Comparison of ENCODE assay signal across 11 cellular contexts in genomic region chr1:154497026-154497806, GRCh38. TPM values are rescaled to one million over a fixed set of nuclear protein-coding genes. Genes with fewer than 3 reads are reported as not detected.
DNase-seq lines count a peak whose midpoint lies in the region; ATAC-seq and TF ChIP-seq lines count a peak whose summit lies in the region.
"Had no signal": no experiment of that assay in that cellular context is flagged by ENCODE, and none has a peak within 500 bp of the region (broad histone marks: within the 10 kb centered on the region; RNA-seq: fewer than 3 reads in every experiment).

No MANE protein-coding gene starts in this region.

- no peak overlapping the region for H3K4me3 Mint-ChIP-seq in activated T-helper 1 cell treated with anti-CD3 and anti-CD28 coated beads, Interleukin-12 subunit alpha, Interleukin-12 subunit beta, Interleukin-2, Interleukin-4 antibody, amounts not matched to agents 30 ng/mL and 10 ng/mL and 1 ng/mL, durations not matched to agents 14 hours and 24 hours and 36 hours

- no peaks in the 10 kb centered on the region for H3K9me3 ChIP-seq in MG63
- H3K9me3 ChIP-seq: ovary had no signal

- H3K4me3 ChIP-seq in MG63 = no peak overlapping the region
- H3K4me3 ChIP-seq: ovary had no signal

- H3K27ac Mint-ChIP-seq in activated T-helper 1 cell treated with anti-CD3 and anti-CD28 coated beads, Interleukin-12 subunit alpha, Interleukin-12 subunit beta, Interleukin-2, Interleukin-4 antibody, amounts not matched to agents 30 ng/mL and 10 ng/mL and 1 ng/mL, durations not matched to agents 14 hours and 24 hours and 36 hours = no peak overlapping the region

- no peak for TF ChIP-seq POLR2A in GM18505 (IDR thresholded peaks at IDR 0.05; ENCODE audit: borderline replicate concordance, extremely low read depth, insufficient read depth, insufficient read length)

- H3K27me3 Mint-ChIP-seq in activated T-helper 1 cell treated with anti-CD3 and anti-CD28 coated beads, Interleukin-12 subunit alpha, Interleukin-12 subunit beta, Interleukin-2, Interleukin-4 antibody, amounts not matched to agents 30 ng/mL and 10 ng/mL and 1 ng/mL, durations not matched to agents 14 hours and 24 hours and 36 hours (ENCODE audit: insufficient read depth) = peaks cover 34% of the 10 kb centered on the region

- ATAC-seq in GM18505 (IDR thresholded peaks at IDR 0.05; ENCODE audit: unreplicated experiment) = no peak

- peaks cover 30% of the 10 kb centered on the region for H3K4me1 Mint-ChIP-seq in activated T-helper 1 cell treated with anti-CD3 and anti-CD28 coated beads, Interleukin-12 subunit alpha, Interleukin-12 subunit beta, Interleukin-2, Interleukin-4 antibody, amounts not matched to agents 30 ng/mL and 10 ng/mL and 1 ng/mL, durations not matched to agents 14 hours and 24 hours and 36 hours (ENCODE audit: low read depth)

- H3K27me3 ChIP-seq in MG63 = peaks cover 48% of the 10 kb centered on the region
- H3K27me3 ChIP-seq: ovary had no signal

- H3K36me3 Mint-ChIP-seq in activated T-helper 1 cell treated with anti-CD3 and anti-CD28 coated beads, Interleukin-12 subunit alpha, Interleukin-12 subunit beta, Interleukin-2, Interleukin-4 antibody, amounts not matched to agents 30 ng/mL and 10 ng/mL and 1 ng/mL, durations not matched to agents 14 hours and 24 hours and 36 hours (ENCODE audit: low read depth) = no peaks in the 10 kb centered on the region

- H3K36me3 ChIP-seq in MG63 = no peaks in the 10 kb centered on the region
- H3K36me3 ChIP-seq: ovary had no signal

- peak; percentile 66 for DNase-seq in GDM1 (lab: John Stamatoyannopoulos, UW)
- peak; percentile 67 for DNase-seq in HuH-7.5 (ENCODE audit: low spot score)
- DNase-seq in astrocyte of the hippocampus (ENCODE audit: low read depth, low spot score) = peak; percentile 8
- peak; percentile 20 for DNase-seq in mucosa of gallbladder (ENCODE audit: low spot score)
- no peak for DNase-seq in LoVo (ENCODE audit: low spot score)
- no peak for DNase-seq in MG63
- DNase-seq in activated T-helper 1 cell treated with anti-CD3 and anti-CD28 coated beads, Interleukin-12 subunit alpha, Interleukin-12 subunit beta, Interleukin-2, Interleukin-4 antibody, amounts not matched to agents 30 ng/mL and 10 ng/mL and 1 ng/mL, durations not matched to agents 14 hours and 24 hours and 36 hours (ENCODE audit: low spot score) = no peak
- DNase-seq: activated gamma-delta T cell treated with Interleukin-2 at 50 U/mL for 16 hours, ovary had no signal

- H3K9me3 Mint-ChIP-seq in activated T-helper 1 cell treated with anti-CD3 and anti-CD28 coated beads, Interleukin-12 subunit alpha, Interleukin-12 subunit beta, Interleukin-2, Interleukin-4 antibody, amounts not matched to agents 30 ng/mL and 10 ng/mL and 1 ng/mL, durations not matched to agents 14 hours and 24 hours and 36 hours = no peaks in the 10 kb centered on the region

- intact Hi-C loops in activated T-helper 1 cell treated with anti-CD3 and anti-CD28 coated beads, Interleukin-12 subunit alpha, Interleukin-12 subunit beta, Interleukin-2, Interleukin-4 antibody, amounts not matched to agents 30 ng/mL and 10 ng/mL and 1 ng/mL, durations not matched to agents 14 hours and 24 hours and 36 hours (cut with micrococcal nuclease) = loop anchor here (1.0 kb wide), 1 partner anchor 34 kb away; no protein-coding TSS in a partner anchor

RNA-seq across cellular contexts. Expression of gene TDRD10, which starts 4.8 kb away (rescaled TPM):
- 2.3 TPM for total RNA-seq in mucosa of gallbladder
- not detected in 2 replicates for total RNA-seq in MG63 (2014; rRNA removed; shearing (Covaris generic); ENCODE audit: low replicate concordance)
- not detected in 2 replicates for total RNA-seq in activated T-helper 1 cell treated with anti-CD3 and anti-CD28 coated beads, Interleukin-12 subunit alpha, Interleukin-12 subunit beta, Interleukin-2, Interleukin-4 antibody, amounts not matched to agents 30 ng/mL and 10 ng/mL and 1 ng/mL, durations not matched to agents 14 hours and 24 hours and 36 hours
- total RNA-seq: fibroblast of villous mesenchyme had no signal

RNA-seq across cellular contexts. Expression of gene SHE, which starts 5.0 kb away (rescaled TPM):
- 6.2 TPM for total RNA-seq in mucosa of gallbladder
- total RNA-seq in MG63 (2014; rRNA removed; shearing (Covaris generic); ENCODE audit: low replicate concordance) = not detected in 2 replicates
- total RNA-seq in activated T-helper 1 cell treated with anti-CD3 and anti-CD28 coated beads, Interleukin-12 subunit alpha, Interleukin-12 subunit beta, Interleukin-2, Interleukin-4 antibody, amounts not matched to agents 30 ng/mL and 10 ng/mL and 1 ng/mL, durations not matched to agents 14 hours and 24 hours and 36 hours = not detected in 2 replicates
- total RNA-seq: fibroblast of villous mesenchyme had no signal

Comparison
In these comparisons a context has a peak if more than half of its experiments do, and no peak if none do; other contexts are left out.
1. DNase-seq: peak in GDM1 (single experiment), HuH-7.5 (single experiment), astrocyte of the hippocampus (single experiment) and mucosa of gallbladder (single experiment); none in LoVo (single experiment), MG63 (single experiment) and activated T-helper 1 cell treated with anti-CD3 and anti-CD28 coated beads, Interleukin-12 subunit alpha, Interleukin-12 subunit beta, Interleukin-2, Interleukin-4 antibody, amounts not matched to agents 30 ng/mL and 10 ng/mL and 1 ng/mL, durations not matched to agents 14 hours and 24 hours and 36 hours (single experiment).